In genomic region chr15:70428211-70428822, GRCh38 we compare ENCODE assay signal across 25 cellular contexts.
"Had no signal": no experiment of that assay in that cellular context is flagged by ENCODE, and none has a peak within 500 bp of the region (broad histone marks: within the 10 kb centered on the region; RNA-seq: fewer than 3 reads in every experiment).

No MANE protein-coding gene starts in this region.

- H3K4me1 ChIP-seq: ascending aorta, body of pancreas had no signal

- H3K9me3 ChIP-seq: body of pancreas had no signal

- H3K27ac ChIP-seq: ascending aorta, body of pancreas, SK-N-MC, VCaP had no signal

- H3K27me3 ChIP-seq: ascending aorta, body of pancreas had no signal

- H3K36me3 ChIP-seq: ascending aorta had no signal

- DNase-seq: activated CD4-positive, alpha-beta memory T cell treated with anti-CD3 and anti-CD28 coated beads for 36 hours; activated CD4-positive, alpha-beta T cell treated with anti-CD3 and anti-CD28 coated beads, Interleukin-2, amount 10 ng/mL, durations not matched to agents 7 days and 5 days; activated CD4-positive, CD25-positive, alpha-beta regulatory T cell; activated CD8-positive, alpha-beta memory T cell treated with anti-CD3 and anti-CD28 coated beads for 24 hours; activated effector memory CD4-positive, alpha-beta T cell treated with anti-CD3 and anti-CD28 coated beads, Interleukin-2, amount 50 U/mL, for 16 hours; activated naive CD4-positive, alpha-beta T cell treated with Interleukin-2 at 50 U/mL for 16 hours; activated naive CD8-positive, alpha-beta T cell treated with anti-CD3 and anti-CD28 coated beads, Interleukin-2, amount 50 U/mL, for 24 hours; activated T-cell treated with anti-CD3 and anti-CD28 coated beads, Interleukin-2, amount 50 U/mL, for 4 hours; amniotic stem cell; body of pancreas; central memory CD4-positive, alpha-beta T cell; Kasumi-1; NCI-H1105; NCI-H1436 treated with DMSO at 0.1 percent for 48 hours; NCI-H187; NCI-H2081; NCI-H446; NCI-H524 treated with DMSO at 0.1 percent for 48 hours; NCI-H774; T-helper 1 cell had no signal

- H3K4me3 ChIP-seq: ascending aorta, body of pancreas, SK-N-MC had no signal

- ATAC-seq: activated naive CD4-positive, alpha-beta T cell treated with anti-CD3 and anti-CD28 coated beads, Interleukin-2, amount 50 U/mL, for 72 hours; activated naive CD8-positive, alpha-beta T cell treated with anti-CD3 and anti-CD28 coated beads, Interleukin-2, amount 50 U/mL, for 24 hours; activated T-cell treated with anti-CD3 and anti-CD28 coated beads, Interleukin-2, amount 50 U/mL, for 4 hours; body of pancreas; Right ventricle myocardium inferior had no signal
